33 cellular contexts compared by ENCODE assay signal in the genomic region with DNA sequence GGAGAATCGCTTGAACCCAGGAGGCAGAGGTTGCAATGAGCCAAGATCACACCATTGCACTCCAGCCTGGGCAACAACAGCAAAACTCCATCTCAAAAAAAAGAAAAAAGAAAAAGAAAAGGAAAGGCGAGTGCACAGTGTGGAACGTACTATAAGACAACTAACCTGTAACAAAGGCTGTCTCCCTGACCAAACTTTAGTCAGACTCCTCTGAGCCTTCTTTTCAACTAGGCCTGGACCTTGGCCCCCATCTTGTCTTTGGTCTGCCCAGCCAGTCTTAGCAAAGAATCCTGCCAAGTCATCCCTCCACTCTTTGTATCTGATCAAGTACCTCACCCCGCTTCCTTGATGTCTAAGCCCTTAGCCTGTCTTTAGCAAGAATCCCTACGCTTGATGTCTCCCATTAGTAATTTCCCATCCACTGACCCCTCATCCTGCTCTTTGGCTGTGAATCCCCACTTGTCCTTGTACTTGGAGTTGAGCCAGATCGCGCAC.
"Had no signal": no experiment of that assay in that cellular context is flagged by ENCODE, and none has a peak within 500 bp of the region (broad histone marks: within the 10 kb centered on the region; RNA-seq: fewer than 3 reads in every experiment).

No MANE protein-coding gene starts in this region.

- H3K4me1 ChIP-seq: ascending aorta, breast epithelium, gastroesophageal sphincter had no signal

- H3K79me2 ChIP-seq: hepatocyte had no signal

- H3K36me3 ChIP-seq: ascending aorta, breast epithelium, cardiac muscle cell, colonic mucosa, esophagus squamous epithelium, gastroesophageal sphincter, heart right ventricle had no signal

- H2AFZ ChIP-seq: hepatocyte had no signal

- H3K27me3 ChIP-seq: ascending aorta, breast epithelium, cardiac muscle cell, colonic mucosa, dorsolateral prefrontal cortex, esophagus squamous epithelium, gastroesophageal sphincter, heart right ventricle, hepatocyte had no signal

- H3K4me3 ChIP-seq: ascending aorta, breast epithelium, cardiac muscle cell, colonic mucosa, dorsolateral prefrontal cortex, esophagus squamous epithelium, gastroesophageal sphincter, heart right ventricle, hepatocyte had no signal

- H3K4me2 ChIP-seq: hepatocyte had no signal

- H3K36me3 Mint-ChIP-seq: activated naive CD4-positive, alpha-beta T cell treated with anti-CD3 and anti-CD28 coated beads, Interleukin-2, amount 50 U/mL, for 72 hours; brain had no signal

- H3K4me3 Mint-ChIP-seq: activated B cell treated with CpG ODN at 0.5 μM for 24 hours; activated CD8-positive, alpha-beta T cell treated with anti-CD3 and anti-CD28 coated beads for 36 hours; activated naive CD8-positive, alpha-beta T cell treated with anti-CD3 and anti-CD28 coated beads, Interleukin-2, amount 10 ng/mL, durations not matched to agents 7 days and 5 days; activated T-cell treated with anti-CD3 and anti-CD28 coated beads, Interleukin-2, amount 50 U/mL, for 4 hours; activated T-helper 17 cell treated with anti-CD3 and anti-CD28 coated beads, Interleukin-2, amount 50 U/mL, for 72 hours; brain; dendritic cell treated with granulocyte-macrophage colony-stimulating factor and Interleukin-4, amounts not matched to agents 40 ng/mL and 50 ng/mL, for 4 days; endodermal cell had no signal

- H3K9me3 Mint-ChIP-seq: activated B cell treated with CpG ODN at 0.5 μM for 24 hours; activated CD8-positive, alpha-beta T cell treated with anti-CD3 and anti-CD28 coated beads for 36 hours; activated T-cell treated with anti-CD3 and anti-CD28 coated beads, Interleukin-2, amount 50 U/mL, for 4 hours; activated T-helper 17 cell treated with anti-CD3 and anti-CD28 coated beads, Interleukin-2, amount 50 U/mL, for 72 hours; dendritic cell treated with granulocyte-macrophage colony-stimulating factor and Interleukin-4, amounts not matched to agents 40 ng/mL and 50 ng/mL, for 4 days; endodermal cell had no signal

- H3K4me1 Mint-ChIP-seq: brain had no signal

- DNase-seq: activated B cell treated with CpG ODN at 0.5 μM for 24 hours; activated CD4-positive, alpha-beta T cell treated with anti-CD3 and anti-CD28 coated beads for 48 hours; activated CD4-positive, alpha-beta T cell treated with anti-CD3 and anti-CD28 coated beads, Interleukin-2, amount 50 U/mL, for 1 hour; activated CD4-positive, alpha-beta T cell treated with anti-CD3 and anti-CD28 coated beads, Interleukin-2, amount 50 U/mL, for 48 hours; activated CD8-positive, alpha-beta memory T cell treated with anti-CD3 and anti-CD28 coated beads for 24 hours; activated CD8-positive, alpha-beta T cell treated with anti-CD3 and anti-CD28 coated beads for 36 hours; activated effector memory CD4-positive, alpha-beta T cell treated with Interleukin-2 at 50 U/mL for 16 hours; activated gamma-delta T cell treated with Interleukin-2 at 50 U/mL for 16 hours; activated naive CD4-positive, alpha-beta T cell treated with Interleukin-2 at 50 U/mL for 16 hours; activated naive CD8-positive, alpha-beta T cell treated with anti-CD3 and anti-CD28 coated beads, Interleukin-2, amount 10 ng/mL, durations not matched to agents 7 days and 5 days; activated T-cell treated with anti-CD3 and anti-CD28 coated beads, Interleukin-2, amount 50 U/mL, for 4 hours; central memory CD4-positive, alpha-beta T cell; cerebellar nuclear complex; colonic mucosa; dorsolateral prefrontal cortex; effector memory CD4-positive, alpha-beta T cell; endodermal cell; esophagus squamous epithelium; foreskin melanocyte; heart right ventricle; T-helper 2 cell had no signal

- H3K27ac ChIP-seq: ascending aorta, breast epithelium, cardiac muscle cell, colonic mucosa, dorsolateral prefrontal cortex, esophagus squamous epithelium, gastroesophageal sphincter, heart right ventricle, hepatocyte, VCaP had no signal

- H3K27ac Mint-ChIP-seq: activated B cell treated with CpG ODN at 0.5 μM for 24 hours; activated CD8-positive, alpha-beta T cell treated with anti-CD3 and anti-CD28 coated beads for 36 hours; activated naive CD4-positive, alpha-beta T cell treated with anti-CD3 and anti-CD28 coated beads, Interleukin-2, amount 50 U/mL, for 72 hours; activated naive CD8-positive, alpha-beta T cell treated with anti-CD3 and anti-CD28 coated beads, Interleukin-2, amount 10 ng/mL, durations not matched to agents 7 days and 5 days; activated T-helper 17 cell treated with anti-CD3 and anti-CD28 coated beads, Interleukin-2, amount 50 U/mL, for 72 hours; brain; dendritic cell treated with granulocyte-macrophage colony-stimulating factor and Interleukin-4, amounts not matched to agents 40 ng/mL and 50 ng/mL, for 4 days; endodermal cell had no signal

- H3K27me3 Mint-ChIP-seq: activated B cell treated with CpG ODN at 0.5 μM for 24 hours; activated CD8-positive, alpha-beta T cell treated with anti-CD3 and anti-CD28 coated beads for 36 hours; activated T-helper 17 cell treated with anti-CD3 and anti-CD28 coated beads, Interleukin-2, amount 50 U/mL, for 72 hours; dendritic cell treated with granulocyte-macrophage colony-stimulating factor and Interleukin-4, amounts not matched to agents 40 ng/mL and 50 ng/mL, for 4 days had no signal

- ATAC-seq: activated CD4-positive, CD25-positive, alpha-beta regulatory T cell treated with anti-CD3 and anti-CD28 coated beads, Interleukin-2, amount 50 U/mL, for 24 hours; activated CD8-positive, alpha-beta T cell treated with anti-CD3 and anti-CD28 coated beads for 36 hours; activated naive CD4-positive, alpha-beta T cell treated with anti-CD3 and anti-CD28 coated beads, Interleukin-2, amount 50 U/mL, for 72 hours; activated T-cell treated with anti-CD3 and anti-CD28 coated beads, Interleukin-2, amount 50 U/mL, for 4 hours; activated T-helper 17 cell treated with anti-CD3 and anti-CD28 coated beads, Interleukin-2, amount 50 U/mL, for 72 hours; gastroesophageal sphincter; heart right ventricle had no signal

- H3K9me3 ChIP-seq: ascending aorta, breast epithelium, colonic mucosa, esophagus squamous epithelium, gastroesophageal sphincter, heart right ventricle had no signal

- FAIRE-seq: TTC549 had no signal
